8 cellular contexts compared by ENCODE assay signal in genomic region chr7:99375070-99375807, GRCh38. TPM values are rescaled to one million over a fixed set of nuclear protein-coding genes. Genes with fewer than 3 reads are reported as not detected.
DNase-seq lines count a peak whose midpoint lies in the region; ATAC-seq and TF ChIP-seq lines count a peak whose summit lies in the region.

No MANE protein-coding gene starts in this region.

- peaks cover 38% of the 10 kb centered on the region for H3K4me1 Mint-ChIP-seq in activated T-cell treated with anti-CD3 and anti-CD28 coated beads, Interleukin-2, amount 50 U/mL, for 4 hours (ENCODE audit: low read depth)
- H3K4me1 Mint-ChIP-seq in stimulated activated naive CD8-positive, alpha-beta T cell treated with anti-CD3 and anti-CD28 coated beads, Interleukin-15, amount 100 ng/mL, for 72 hours = peaks cover 63% of the 10 kb centered on the region

- 9 to 14% methylated on average over 9 to 16 of the region's 58 CpGs for WGBS in esophagus squamous epithelium, 2 donors

- H3K36me3 ChIP-seq in OCI-LY3 (replicated peaks; ENCODE audit: low read depth, low read length) (peaks cover 19% of the 10 kb centered on the region), esophagus squamous epithelium (peaks cover 0 to 12% (median 0%) of the 10 kb centered on the region in 3 donors), muscle layer of duodenum (ENCODE audit: control insufficient read depth in 1 of 2, insufficient read depth in 2 of 2, low read length in 2 of 2) (no peaks in the 10 kb centered on the region)

- H3K9me3 ChIP-seq in OCI-LY3 (ENCODE audit: insufficient read depth, low read length) = no peaks in the 10 kb centered on the region
- H3K9me3 ChIP-seq in esophagus squamous epithelium = no peaks in the 10 kb centered on the region
- no peaks in the 10 kb centered on the region for H3K9me3 ChIP-seq in muscle layer of duodenum (ENCODE audit: control insufficient read depth in 1 of 2, low read length in 2 of 2)

- H3K27me3 ChIP-seq in OCI-LY3 (ENCODE audit: low read depth, low read length) (no peaks in the 10 kb centered on the region), esophagus squamous epithelium (no peaks in the 10 kb centered on the region), muscle layer of duodenum (ENCODE audit: low read depth, low read length) (no peaks in the 10 kb centered on the region)

- H3K9me3 Mint-ChIP-seq in activated T-cell treated with anti-CD3 and anti-CD28 coated beads, Interleukin-2, amount 50 U/mL, for 4 hours = no peaks in the 10 kb centered on the region
- no peaks in the 10 kb centered on the region for H3K9me3 Mint-ChIP-seq in stimulated activated naive CD8-positive, alpha-beta T cell treated with anti-CD3 and anti-CD28 coated beads, Interleukin-15, amount 100 ng/mL, for 72 hours

- H3K36me3 Mint-ChIP-seq in activated T-cell treated with anti-CD3 and anti-CD28 coated beads, Interleukin-2, amount 50 U/mL, for 4 hours (ENCODE audit: insufficient read depth) = peaks cover 7% of the 10 kb centered on the region

- intact Hi-C loops in esophagus squamous epithelium (cut with DNase I) = no loop called here

- TF ChIP-seq CTCF in AG09319 (IDR thresholded peaks at IDR 0.05; ENCODE audit: low read depth, low read length) = no peak
- no peak for TF ChIP-seq CTCF in OCI-LY3 (IDR thresholded peaks at IDR 0.05; ENCODE audit: low read depth, low read length)
- peak in 1 of 6 experiments; percentile 5 for TF ChIP-seq CTCF in esophagus squamous epithelium (IDR thresholded peaks at IDR 0.05)

- H3K4me1 ChIP-seq in OCI-LY3 (ENCODE audit: low read length) (peaks cover 28% of the 10 kb centered on the region), esophagus squamous epithelium (peaks cover 19 to 85% (median 29%) of the 10 kb centered on the region in 3 donors), muscle layer of duodenum (ENCODE audit: control insufficient read depth in 1 of 2, insufficient read depth in 2 of 2, low read length in 2 of 2) (peaks cover 0 to 29% of the 10 kb centered on the region in 2 donors)

- H3K9ac ChIP-seq in OCI-LY3 (ENCODE audit: low read length) = peak overlapping the region; percentile 99

- no peaks in the 10 kb centered on the region for H3K27me3 Mint-ChIP-seq in activated T-cell treated with anti-CD3 and anti-CD28 coated beads, Interleukin-2, amount 50 U/mL, for 4 hours (ENCODE audit: low read depth)
- no peaks in the 10 kb centered on the region for H3K27me3 Mint-ChIP-seq in stimulated activated naive CD8-positive, alpha-beta T cell treated with anti-CD3 and anti-CD28 coated beads, Interleukin-15, amount 100 ng/mL, for 72 hours

- H3K27ac Mint-ChIP-seq in stimulated activated naive CD8-positive, alpha-beta T cell treated with anti-CD3 and anti-CD28 coated beads, Interleukin-15, amount 100 ng/mL, for 72 hours = peak overlapping the region; percentile 90 to 95

- H3K4me3 Mint-ChIP-seq in activated T-cell treated with anti-CD3 and anti-CD28 coated beads, Interleukin-2, amount 50 U/mL, for 4 hours = peak overlapping the region; percentile 78
- H3K4me3 Mint-ChIP-seq in stimulated activated naive CD8-positive, alpha-beta T cell treated with anti-CD3 and anti-CD28 coated beads, Interleukin-15, amount 100 ng/mL, for 72 hours = peak overlapping the region; percentile 82 to 90

- H3K4me2 ChIP-seq in OCI-LY3 (ENCODE audit: low read length) = peak overlapping the region; percentile 94

- no peak overlapping the region for H2AFZ ChIP-seq in OCI-LY3 (ENCODE audit: low read depth, low read length)

- H3K27ac ChIP-seq in OCI-LY3 (ENCODE audit: low read length) (peak overlapping the region; percentile 70), esophagus squamous epithelium (peak overlapping the region; percentile 83 to 94 (median 89)), muscle layer of duodenum (ENCODE audit: low read length) (peak overlapping the region; percentile 8)

- H4K20me1 ChIP-seq in OCI-LY3 (ENCODE audit: insufficient read depth, low read length) = peaks cover 8% of the 10 kb centered on the region; the same call in 1 of the 2 replicates

- H3K4me3 ChIP-seq in OCI-LY3 (ENCODE audit: low read length) (peak overlapping the region; percentile 87), esophagus squamous epithelium (peak overlapping the region; percentile 61 to 97 (median 80)), muscle layer of duodenum (ENCODE audit: low read depth in 1 of 2, low read length in 2 of 2) (peak overlapping the region; percentile 37 to 85)

- peak in 1 of 4 donors; percentile 54 for TF ChIP-seq POLR2A in esophagus squamous epithelium (IDR thresholded peaks at IDR 0.05)

- peaks cover 53% of the 10 kb centered on the region for H3K79me2 ChIP-seq in OCI-LY3 (ENCODE audit: low read length)

- DNase-seq in AG09319 (ENCODE audit: extremely low read depth, low read depth) = peak; percentile 60
- peak; percentile 44 for DNase-seq in activated T-cell treated with anti-CD3 and anti-CD28 coated beads, Interleukin-2, amount 50 U/mL, for 4 hours
- no peak for DNase-seq in esophagus squamous epithelium (lab: John Stamatoyannopoulos, UW)
- peak; percentile 78 to 79 for DNase-seq in stimulated activated naive CD8-positive, alpha-beta T cell treated with anti-CD3 and anti-CD28 coated beads, Interleukin-15, amount 100 ng/mL, for 72 hours

- ATAC-seq in GM18868 (IDR thresholded peaks at IDR 0.05; ENCODE audit: unreplicated experiment) = peak; percentile 41
- peak; percentile 41 for ATAC-seq in HG03103 (IDR thresholded peaks at IDR 0.05; ENCODE audit: low read depth, unreplicated experiment)
- ATAC-seq in activated T-cell treated with anti-CD3 and anti-CD28 coated beads, Interleukin-2, amount 50 U/mL, for 4 hours = peak; percentile 53 to 55
- ATAC-seq in stimulated activated naive CD8-positive, alpha-beta T cell treated with anti-CD3 and anti-CD28 coated beads, Interleukin-15, amount 100 ng/mL, for 72 hours = peak; percentile 69

RNA-seq across cellular contexts. Expression of gene ARPC1B, which starts 0.7 kb away (rescaled TPM):
- total RNA-seq in activated T-cell treated with anti-CD3 and anti-CD28 coated beads, Interleukin-2, amount 50 U/mL, for 4 hours = 100 to 1,000 TPM; 240 to 282 (median 274) TPM
- total RNA-seq in esophagus squamous epithelium = 100 to 1,000 TPM in 3 of 4 donors, 10 to 100 TPM in 1; 27.9 to 166 (median 128) TPM

RNA-seq across cellular contexts. Expression of gene PDAP1, which starts 33.2 kb away (rescaled TPM):
- 100 to 1,000 TPM; 231 to 255 (median 235) TPM for total RNA-seq in activated T-cell treated with anti-CD3 and anti-CD28 coated beads, Interleukin-2, amount 50 U/mL, for 4 hours
- 100 to 1,000 TPM in 2 of 4 donors, 10 to 100 TPM in 2; 79.2 to 120 (median 98.3) TPM for total RNA-seq in esophagus squamous epithelium

RNA-seq across cellular contexts. Expression of gene BUD31, which starts 33.5 kb away (rescaled TPM):
- total RNA-seq in activated T-cell treated with anti-CD3 and anti-CD28 coated beads, Interleukin-2, amount 50 U/mL, for 4 hours = 100 to 1,000 TPM; 174 to 231 (median 178) TPM
- total RNA-seq in esophagus squamous epithelium = 10 to 100 TPM; 46.9 to 59.1 (median 55.9) TPM

RNA-seq across cellular contexts. Expression of gene ARPC1A, which starts 49.5 kb away (rescaled TPM):
- 10 to 100 TPM; 81.5 to 85.5 (median 81.9) TPM for total RNA-seq in activated T-cell treated with anti-CD3 and anti-CD28 coated beads, Interleukin-2, amount 50 U/mL, for 4 hours
- 100 to 1,000 TPM; 114 to 155 (median 154) TPM for total RNA-seq in esophagus squamous epithelium

Comparison
In these comparisons a context has a peak if more than half of its experiments do, and no peak if none do; other contexts are left out.
1. H3K27ac ChIP-seq: peak in every context shown above with its lines; median percentile 89 in esophagus squamous epithelium; 70 in OCI-LY3; 8 in muscle layer of duodenum.